Comparison of ENCODE assay signal across 10 cellular contexts in the genomic region with DNA sequence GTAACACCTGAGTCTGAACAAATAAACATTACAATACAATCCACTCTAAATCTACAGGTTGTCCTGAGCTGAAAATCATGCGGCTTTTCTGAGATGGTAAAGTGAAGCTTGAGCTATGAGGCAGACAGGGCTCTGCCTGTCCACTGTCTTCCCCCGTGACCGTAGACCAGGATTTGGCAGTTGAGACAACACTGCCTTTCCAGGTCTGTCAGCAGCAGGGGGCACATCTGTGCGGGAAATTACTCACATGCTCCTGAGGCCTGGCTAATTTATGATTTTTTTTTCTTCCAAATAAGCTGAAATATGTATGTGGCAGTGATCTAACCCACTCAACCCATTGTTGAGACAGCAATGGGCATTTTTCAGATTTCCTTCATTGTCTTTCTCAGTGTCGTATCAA.
A peak's percentile ranks its signal among the peaks of the same experiment; 100 is the strongest.
DNase-seq lines count a peak whose midpoint lies in the region; ATAC-seq and TF ChIP-seq lines count a peak whose summit lies in the region.
"Had no signal": no experiment of that assay in that cellular context is flagged by ENCODE, and none has a peak within 500 bp of the region (broad histone marks: within the 10 kb centered on the region; RNA-seq: fewer than 3 reads in every experiment).

No MANE protein-coding gene starts in this region.

- no peaks in the 10 kb centered on the region for H3K27me3 ChIP-seq in left lung

- H3K4me3 ChIP-seq in AG09309 (ENCODE audit: control insufficient read depth, low read depth, low read length), result no peak overlapping the region
- H3K4me3 ChIP-seq in LNCaP clone FGC (ENCODE audit: low read depth, low read length), result no peak overlapping the region
- H3K4me3 ChIP-seq in choroid plexus epithelial cell (ENCODE audit: low read depth, low read length), result no peak overlapping the region
- no peak overlapping the region for H3K4me3 ChIP-seq in left lung
- H3K4me3 ChIP-seq: psoas muscle had no signal

- DNase-seq in AG09309 (ENCODE audit: low read depth) (peak; percentile 42), LNCaP clone FGC (ENCODE audit: low read depth) (no peak), choroid plexus epithelial cell (ENCODE audit: low read depth) (peak; percentile 89), left lung (no peak), DMS53 treated with DMSO at 0.1 percent for 48 hours (lab: John Stamatoyannopoulos, UW; ENCODE audit: unreplicated experiment) (no peak), NCI-H1436 treated with DMSO at 0.1 percent for 48 hours (lab: John Stamatoyannopoulos, UW) (no peak)
- DNase-seq: activated T-cell treated with anti-CD3 and anti-CD28 coated beads, Interleukin-2, amount 50 U/mL, for 72 hours had no signal

- H3K9me3 ChIP-seq in left lung, result peaks cover 0 to 14% of the 10 kb centered on the region in 2 donors
- H3K9me3 ChIP-seq: psoas muscle had no signal

- no peaks in the 10 kb centered on the region for H3K4me1 ChIP-seq in left lung
- H3K4me1 ChIP-seq: psoas muscle had no signal

- no peak overlapping the region for H3K27ac ChIP-seq in left lung
- H3K27ac ChIP-seq: psoas muscle had no signal

- TF ChIP-seq CTCF in AG09309 (IDR thresholded peaks at IDR 0.05; ENCODE audit: control insufficient read depth, insufficient read depth, low read depth, low read length, missing control alignments) (peak; percentile 46), LNCaP clone FGC (IDR thresholded peaks at IDR 0.05; ENCODE audit: control insufficient read depth, extremely low read depth, insufficient read depth) (peak; percentile 21; the same call in 1 of the 2 replicates), choroid plexus epithelial cell (conservative IDR thresholded peaks at IDR 0.05; ENCODE audit: low read depth, low read length) (peak; percentile 54), left lung (IDR thresholded peaks at IDR 0.05) (no peak)

- intact Hi-C loops in left lung (cut with DNase I), result no loop called here

- ATAC-seq in left lung, result peak; percentile 52
- ATAC-seq in HG02642 (IDR thresholded peaks at IDR 0.05; ENCODE audit: poor library complexity, unreplicated experiment), result no peak
- ATAC-seq in GM21723 (IDR thresholded peaks at IDR 0.05; ENCODE audit: unreplicated experiment), result no peak
- ATAC-seq: activated T-cell treated with anti-CD3 and anti-CD28 coated beads, Interleukin-2, amount 50 U/mL, for 72 hours had no signal

- H3K36me3 ChIP-seq in left lung, result no peaks in the 10 kb centered on the region

Comparison
In these comparisons a context has a peak if more than half of its experiments do, and no peak if none do; other contexts are left out.
1. DNase-seq: peak in AG09309 (single experiment) and choroid plexus epithelial cell (single experiment); none in LNCaP clone FGC (single experiment), left lung (0 of 2), DMS53 treated with DMSO at 0.1 percent for 48 hours (single experiment) and NCI-H1436 treated with DMSO at 0.1 percent for 48 hours (single experiment).
2. CTCF ChIP-seq: peak in AG09309 (single experiment), LNCaP clone FGC (single experiment) and choroid plexus epithelial cell (single experiment); none in left lung (0 of 2).